22 cellular contexts compared by ENCODE assay signal in the genomic region with DNA sequence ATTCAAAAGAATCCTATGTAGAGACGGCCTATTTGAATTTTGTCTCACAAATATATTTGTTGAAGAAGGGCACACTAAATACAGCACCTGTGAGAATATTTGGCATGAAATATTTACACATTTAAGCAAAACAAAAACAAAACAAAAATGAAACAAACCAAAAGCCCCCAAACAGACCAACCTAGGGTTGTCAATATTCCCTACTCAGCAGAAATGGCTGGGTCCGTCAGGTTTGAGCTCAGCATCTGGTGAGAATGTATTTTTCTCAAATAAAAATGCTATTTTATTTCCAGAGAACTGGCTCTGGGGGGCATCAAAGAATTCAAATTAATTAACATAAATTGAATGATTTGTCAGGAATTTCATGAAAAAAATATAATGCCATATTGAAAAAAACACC.
"Had no signal": no experiment of that assay in that cellular context is flagged by ENCODE, and none has a peak within 500 bp of the region (broad histone marks: within the 10 kb centered on the region; RNA-seq: fewer than 3 reads in every experiment).

No MANE protein-coding gene starts in this region.

- DNase-seq: Karpas-422, KG1, MG63, NCI-H1048, NCI-H1105, NCI-H1417, NCI-H1436 treated with DMSO at 0.1 percent for 48 hours, NCI-H1694, NCI-H1930, NCI-H2081, NCI-H2107, NCI-H226, NCI-H446, NCI-H510A, NCI-H524 treated with DMSO at 0.1 percent for 48 hours, NCI-H69, NCI-H774, PC-3, SHP77 had no signal

- H3K27ac ChIP-seq: RWPE1 had no signal

- H3K27me3 ChIP-seq: MG63 had no signal

- H3K36me3 ChIP-seq: MG63 had no signal

- H3K9me3 ChIP-seq: MG63 had no signal

- H3K4me3 ChIP-seq: MG63 had no signal

- ATAC-seq: Panc1, PC-3, SK-N-SH treated with all-trans-retinoic acid at 6 μM for 48 hours had no signal
